ENCODE assay signal across 20 cellular contexts in the genomic region with DNA sequence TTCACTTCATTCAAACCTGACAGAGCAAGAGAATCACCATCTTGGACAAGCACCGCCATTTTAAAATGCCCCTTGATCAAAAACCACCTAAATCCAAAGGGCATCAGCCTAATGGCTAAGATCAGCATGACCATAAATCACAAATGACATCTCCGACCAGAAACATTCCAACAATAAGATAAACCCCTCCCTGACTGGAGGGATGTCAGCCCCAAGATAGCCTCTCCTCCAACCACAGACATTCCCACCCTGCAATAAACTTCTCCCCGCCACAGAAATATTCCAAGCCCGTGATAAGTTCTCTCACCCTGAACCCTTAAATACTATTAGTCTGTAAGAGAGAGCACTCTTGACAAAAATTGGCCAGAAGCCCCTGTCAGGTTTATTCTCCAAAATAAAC. TPM values are rescaled to one million over a fixed set of nuclear protein-coding genes. Genes with fewer than 3 reads are reported as not detected.
A peak's percentile ranks its signal among the peaks of the same experiment; 100 is the strongest.
DNase-seq lines count a peak whose midpoint lies in the region; ATAC-seq, FAIRE-seq and TF ChIP-seq lines count a peak whose summit lies in the region.
"Had no signal": no experiment of that assay in that cellular context is flagged by ENCODE, and none has a peak within 500 bp of the region (broad histone marks: within the 10 kb centered on the region; RNA-seq: fewer than 3 reads in every experiment).

No MANE protein-coding gene starts in this region.

- H3K4me3 ChIP-seq in astrocyte (ENCODE audit: insufficient read depth, low read depth, low read length) = no peak overlapping the region
- no peak overlapping the region for H3K4me3 ChIP-seq in foreskin fibroblast (ENCODE audit: low read depth in 1 of 2, low read length in 2 of 2)
- H3K4me3 ChIP-seq: GM23248, HAP-1 had no signal

- H3K27ac ChIP-seq in astrocyte (ENCODE audit: low read depth, low read length) = no peak overlapping the region
- H3K27ac ChIP-seq: 22Rv1, GM23248 had no signal

- no peak overlapping the region for H3K9ac ChIP-seq in astrocyte (ENCODE audit: low read length)
- H3K9ac ChIP-seq: GM23248 had no signal

- no peaks in the 10 kb centered on the region for H3K36me3 Mint-ChIP-seq in astrocyte (ENCODE audit: low read depth, unreplicated experiment)
- H3K36me3 Mint-ChIP-seq: CD4-positive, CD25-positive, alpha-beta regulatory T cell; CD8-positive, alpha-beta memory T cell had no signal

- no peak for ATAC-seq in GM18909 (IDR thresholded peaks at IDR 0.05; ENCODE audit: poor library complexity, unreplicated experiment)
- ATAC-seq in GM18907 (IDR thresholded peaks at IDR 0.05; ENCODE audit: unreplicated experiment) = no peak

- H3K9me3 ChIP-seq in astrocyte (ENCODE audit: insufficient read depth, low read depth, low read length) = no peaks in the 10 kb centered on the region
- H3K9me3 ChIP-seq: BE2C, HAP-1 had no signal

- H3K36me3 ChIP-seq in astrocyte (ENCODE audit: insufficient read depth, low read length) = no peaks in the 10 kb centered on the region
- H3K36me3 ChIP-seq: BE2C, HAP-1 had no signal

- no peaks in the 10 kb centered on the region for H3K27me3 ChIP-seq in astrocyte (ENCODE audit: insufficient read depth, low read length)
- H3K27me3 ChIP-seq: BE2C had no signal

- no peak overlapping the region for H3K4me3 Mint-ChIP-seq in astrocyte (ENCODE audit: unreplicated experiment)
- H3K4me3 Mint-ChIP-seq: CD4-positive, CD25-positive, alpha-beta regulatory T cell; CD8-positive, alpha-beta memory T cell had no signal

- H3K4me1 ChIP-seq in astrocyte (ENCODE audit: insufficient read depth, low read length) = no peaks in the 10 kb centered on the region
- H3K4me1 ChIP-seq: BE2C, HAP-1 had no signal

- no peak for FAIRE-seq in astrocyte (lab: Jason Lieb, UNC)
- FAIRE-seq: G401.6, GM12891 had no signal

- no peaks in the 10 kb centered on the region for H3K9me3 Mint-ChIP-seq in astrocyte (ENCODE audit: unreplicated experiment)

- H3K79me2 ChIP-seq in astrocyte (ENCODE audit: insufficient read depth, low read length) = no peaks in the 10 kb centered on the region

- TF ChIP-seq CTCF in astrocyte (IDR thresholded peaks at IDR 0.05; ENCODE audit: insufficient read depth, low read depth, low read length) (no peak), foreskin fibroblast (IDR thresholded peaks at IDR 0.05; ENCODE audit: low read depth, low read length) (no peak), GM20000 (IDR thresholded peaks at IDR 0.05; ENCODE audit: extremely low read depth, missing control alignments) (no peak)

- H3K4me1 Mint-ChIP-seq in astrocyte (ENCODE audit: low read depth, unreplicated experiment) = no peaks in the 10 kb centered on the region
- H3K4me1 Mint-ChIP-seq: CD4-positive, CD25-positive, alpha-beta regulatory T cell; CD8-positive, alpha-beta memory T cell had no signal

- no peak overlapping the region for H3K27ac Mint-ChIP-seq in astrocyte (ENCODE audit: unreplicated experiment)
- H3K27ac Mint-ChIP-seq: CD4-positive, CD25-positive, alpha-beta regulatory T cell; CD8-positive, alpha-beta memory T cell had no signal

- no peaks in the 10 kb centered on the region for H4K20me1 ChIP-seq in astrocyte (ENCODE audit: insufficient read depth, low read length)

- DNase-seq in A172 (ENCODE audit: low spot score) = peak; percentile 70
- peak; percentile 23 for DNase-seq in NCI-H226
- DNase-seq in astrocyte (ENCODE audit: low read depth) = peak; percentile 74
- DNase-seq in myocyte (ENCODE audit: low read depth) = peak; percentile 32
- no peak for DNase-seq in foreskin fibroblast
- DNase-seq in GM20000 (ENCODE audit: low spot score) = no peak
- DNase-seq: BE2C; C1 segment of cervical spinal cord; CD4-positive, CD25-positive, alpha-beta regulatory T cell; CD8-positive, alpha-beta memory T cell; COR-L47; DMS 273 treated with DMSO at 0.1 percent for 48 hours; DMS53; GM23248 had no signal

- H2AFZ ChIP-seq in astrocyte (ENCODE audit: low read depth, low read length) = no peak overlapping the region
- H2AFZ ChIP-seq: GM23248 had no signal

- no peak overlapping the region for H3K4me2 ChIP-seq in astrocyte (ENCODE audit: low read length)

- peaks cover 5% of the 10 kb centered on the region for H3K27me3 Mint-ChIP-seq in astrocyte (ENCODE audit: low read depth, unreplicated experiment)
- H3K27me3 Mint-ChIP-seq: CD4-positive, CD25-positive, alpha-beta regulatory T cell; CD8-positive, alpha-beta memory T cell had no signal

RNA-seq across cellular contexts. Expression of a gene that starts 21.6 kb away (rescaled TPM):
- 28.6 and 30.8 TPM in 2 replicates for total RNA-seq in A172 (2014; rRNA removed; shearing (Covaris generic))
- total RNA-seq in astrocyte = 51.1 and 61.6 TPM in 2 replicates
- 0.64 TPM in 1 of 2 replicates, not detected in the other for total RNA-seq in myocyte
- polyA plus RNA-seq in myocyte (2012) = 0.53 TPM
- total RNA-seq: CD4-positive, CD25-positive, alpha-beta regulatory T cell; CD8-positive, alpha-beta memory T cell had no signal
- polyA plus RNA-seq: CD4-positive, CD25-positive, alpha-beta regulatory T cell; CD8-positive, alpha-beta memory T cell had no signal

Comparison
In these comparisons a context has a peak if more than half of its experiments do, and no peak if none do; other contexts are left out.
1. DNase-seq: peak in A172 (single experiment), NCI-H226 (single experiment), astrocyte (single experiment) and myocyte (single experiment); none in foreskin fibroblast (0 of 2) and GM20000 (single experiment).
2. RNA of a gene that starts 21.6 kb away (total RNA-seq): 51.1 to 61.6 TPM in astrocyte and 28.6 to 30.8 TPM in A172; 0.64 TPM in myocyte; every median in the first group is over 10 times any median in the second.